ENCODE assay signal across 14 cellular contexts in the genomic region with DNA sequence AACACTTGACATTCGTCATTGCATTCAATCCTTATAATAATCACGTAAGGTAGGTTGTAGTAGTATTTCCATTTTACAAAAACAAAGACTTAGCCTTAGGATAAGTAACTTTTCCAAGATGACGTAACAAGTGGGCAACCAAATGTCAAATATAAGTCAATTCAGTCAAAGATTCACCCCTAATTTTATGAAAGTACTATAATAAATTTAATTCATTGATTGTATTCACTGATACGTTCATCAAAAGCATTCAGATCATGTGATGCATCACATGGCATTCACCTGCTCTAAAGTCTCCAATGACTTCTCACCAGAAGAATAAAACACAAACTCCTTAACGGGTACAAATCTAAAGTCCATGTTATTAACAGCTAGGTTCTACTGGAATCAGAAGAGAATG. TPM values are rescaled to one million over a fixed set of nuclear protein-coding genes. Genes with fewer than 3 reads are reported as not detected.
DNase-seq lines count a peak whose midpoint lies in the region; ATAC-seq, FAIRE-seq and TF ChIP-seq lines count a peak whose summit lies in the region.
"Had no signal": no experiment of that assay in that cellular context is flagged by ENCODE, and none has a peak within 500 bp of the region (broad histone marks: within the 10 kb centered on the region; RNA-seq: fewer than 3 reads in every experiment).

No MANE protein-coding gene starts in this region.

- H3K27ac Mint-ChIP-seq in T-helper 17 cell: peak overlapping the region; percentile 99

- H3K27me3 Mint-ChIP-seq in T-helper 17 cell: no peaks in the 10 kb centered on the region

- no peaks in the 10 kb centered on the region for H4K20me1 ChIP-seq in keratinocyte (ENCODE audit: control insufficient read depth, extremely low read depth, insufficient read depth, low read length)

- dilution Hi-C loops in keratinocyte (cut with MboI; ENCODE audit: extremely low pct_ligation_motif_present, low sequenced_read_pairs): no loop called here

- no peak for TF ChIP-seq POLR2A in adrenal gland (IDR thresholded peaks at IDR 0.05)

- peak overlapping the region; percentile 96 for H3K4me2 ChIP-seq in keratinocyte (ENCODE audit: control insufficient read depth, extremely low read depth, insufficient read depth, low read depth, low read length)

- peak; percentile 26 for DNase-seq in DMS79 treated with DMSO at 0.1 percent for 48 hours (lab: John Stamatoyannopoulos, UW)
- DNase-seq in DMS79 (lab: John Stamatoyannopoulos, UW): no peak
- no peak for DNase-seq in HFF-Myc (ENCODE audit: extremely low read depth, low read depth)
- no peak for DNase-seq in T-helper 17 cell
- no peak for DNase-seq in keratinocyte (ENCODE audit: low read depth, low spot score)
- no peak for DNase-seq in adrenal gland
- no peak for DNase-seq in H7
- DNase-seq: activated CD4-positive, alpha-beta T cell treated with anti-CD3 and anti-CD28 coated beads, Interleukin-2, amount 50 U/mL, for 4 hours; brain microvascular endothelial cell; gastrocnemius medialis; MV-4-11 had no signal

- peaks cover 63% of the 10 kb centered on the region for H3K79me2 ChIP-seq in keratinocyte (ENCODE audit: control insufficient read depth, insufficient read depth, low read length)

- peak overlapping the region; percentile 25 for H3K4me3 Mint-ChIP-seq in T-helper 17 cell

- WGBS in adrenal gland, 4 donors: 86 to 93% (median 86%) methylated on average over 5 of the region's 5 CpGs

- no peak overlapping the region for H3K9ac ChIP-seq in keratinocyte (ENCODE audit: control insufficient read depth, extremely low read depth, insufficient read depth, low read length)

- H3K9me3 ChIP-seq in T-helper 17 cell (ENCODE audit: control insufficient read depth, low read length, poor library complexity, severe bottlenecking): no peaks in the 10 kb centered on the region
- no peaks in the 10 kb centered on the region for H3K9me3 ChIP-seq in keratinocyte (ENCODE audit: control insufficient read depth, low read depth, low read length)
- H3K9me3 ChIP-seq in adrenal gland (replicated peaks in 1 of 3): no peaks in the 10 kb centered on the region
- H3K9me3 ChIP-seq: gastrocnemius medialis had no signal

- H3K36me3 ChIP-seq in keratinocyte (ENCODE audit: control insufficient read depth in 2 of 2, extremely low read depth in 1 of 2, insufficient read depth in 2 of 2, low read length in 2 of 2): no peaks in the 10 kb centered on the region
- H3K36me3 ChIP-seq in adrenal gland (replicated peaks in 1 of 2): no peaks in the 10 kb centered on the region
- H3K36me3 ChIP-seq in H7 (replicated peaks; ENCODE audit: control insufficient read depth, insufficient read depth, low read length): no peaks in the 10 kb centered on the region
- H3K36me3 ChIP-seq: brain microvascular endothelial cell, gastrocnemius medialis had no signal

- no peak for FAIRE-seq in keratinocyte (lab: Jason Lieb, UNC)

- peaks cover 7% of the 10 kb centered on the region for H3K36me3 Mint-ChIP-seq in T-helper 17 cell (ENCODE audit: low read depth)

- intact Hi-C loops in adrenal gland (cut with DNase I): no loop called here

- H3K4me1 ChIP-seq in keratinocyte (ENCODE audit: control insufficient read depth, extremely low read depth, insufficient read depth, low read length): peaks cover 24% of the 10 kb centered on the region
- H3K4me1 ChIP-seq in adrenal gland (replicated peaks in 1 of 2): peaks cover 2 to 18% of the 10 kb centered on the region in 2 donors

- no peak overlapping the region for H3K27ac ChIP-seq in keratinocyte (ENCODE audit: control insufficient read depth, insufficient read depth, low read length)
- no peak overlapping the region for H3K27ac ChIP-seq in adrenal gland
- H3K27ac ChIP-seq: 22Rv1, brain microvascular endothelial cell, gastrocnemius medialis had no signal

- peaks cover 32% of the 10 kb centered on the region for H3K4me1 Mint-ChIP-seq in T-helper 17 cell

- H3K27me3 ChIP-seq in keratinocyte (ENCODE audit: control insufficient read depth, extremely low read depth, insufficient read depth, low read length) (no peaks in the 10 kb centered on the region), adrenal gland (no peaks in the 10 kb centered on the region), H7 (ENCODE audit: control insufficient read depth, insufficient read depth, low read length) (no peaks in the 10 kb centered on the region)
- H3K27me3 ChIP-seq: brain microvascular endothelial cell, gastrocnemius medialis had no signal

- no peak overlapping the region for H2AFZ ChIP-seq in keratinocyte (ENCODE audit: control insufficient read depth, low read length)

- H3K4me3 ChIP-seq in HFF-Myc (replicated peaks; ENCODE audit: low read depth, low read length) (peak overlapping the region; percentile 85), keratinocyte (ENCODE audit: control insufficient read depth in 2 of 3, extremely low read depth in 1 of 3, insufficient read depth in 2 of 3, low read depth in 1 of 3, low read length in 3 of 3) (peak overlapping the region in 2 of 3 experiments; percentile 7 to 26), adrenal gland (no peak overlapping the region), H7 (ENCODE audit: insufficient read depth, low read depth, low read length) (no peak overlapping the region)
- H3K4me3 ChIP-seq: gastrocnemius medialis, lung had no signal

- no peak for TF ChIP-seq CTCF in HFF-Myc (IDR thresholded peaks at IDR 0.05; ENCODE audit: low read depth, low read length, missing control alignments)
- no peak for TF ChIP-seq CTCF in keratinocyte (optimal IDR thresholded peaks at IDR 0.05 in 1 of 3, IDR thresholded peaks at IDR 0.05 in 1 of 3, conservative IDR thresholded peaks at IDR 0.05 in 1 of 3; ENCODE audit: extremely low read depth in 1 of 3, insufficient read depth in 2 of 3, low read length in 3 of 3)
- TF ChIP-seq CTCF in adrenal gland (IDR thresholded peaks at IDR 0.05): no peak

- ATAC-seq in T-helper 17 cell: no peak
- ATAC-seq in GM18498 (IDR thresholded peaks at IDR 0.05; ENCODE audit: unreplicated experiment): no peak
- ATAC-seq: gastrocnemius medialis had no signal

- no peaks in the 10 kb centered on the region for H3K9me1 ChIP-seq in keratinocyte (ENCODE audit: control insufficient read depth, extremely low read depth, insufficient read depth, low read length)

RNA-seq across cellular contexts. Expression of a gene that starts 2.1 kb away (rescaled TPM):
- total RNA-seq in T-helper 17 cell (1 to 10 TPM; 5.3 to 8.9 TPM), adrenal gland (1 to 10 TPM in 1 of 8 donors, under 1 TPM in 6, not detected in 1; 0.13 to 1.0 (median 0.61) TPM)
- polyA plus RNA-seq in keratinocyte (1.1 to 6.1 TPM (median 3.8 TPM) in 3 replicates), adrenal gland (under 1 TPM in 2 of 3 donors, not detected in 1; 0.13 to 0.53 TPM)
- polyA plus RNA-seq in keratinocyte (2011; ENCODE audit: low read depth): 0.10 TPM
- polyA plus RNA-seq in keratinocyte (2011; cell fraction: cytosol; rRNA removed): 1.0 and 2.2 TPM in 2 replicates
- polyA plus RNA-seq in keratinocyte (2011; cell fraction: nucleus; rRNA removed): 2.0 and 2.4 TPM in 2 replicates
- polyA plus RNA-seq in keratinocyte (2012; ENCODE audit: low replicate concordance): 0.16 and 3.0 TPM in 2 replicates
- polyA minus RNA-seq in keratinocyte: 1.1 to 8.9 TPM (median 1.9 TPM) in 3 replicates
- 0.96 TPM for polyA minus RNA-seq in keratinocyte (2011; cell fraction: cytosol; rRNA and poly(A)+ RNA removed)
- polyA minus RNA-seq in keratinocyte (2011; cell fraction: nucleus; rRNA and poly(A)+ RNA removed): 2.1 and 3.3 TPM in 2 replicates
- total RNA-seq in H7 (2014; rRNA removed; shearing (Covaris generic)): 21.4 and 32.7 TPM in 2 replicates

RNA-seq across cellular contexts. Expression of a gene that starts 2.3 kb away (rescaled TPM):
- total RNA-seq in T-helper 17 cell: 1 to 10 TPM; 9.4 to 9.5 TPM
- polyA plus RNA-seq in keratinocyte: 6.4 to 10.0 TPM (median 8.3 TPM) in 3 replicates
- polyA plus RNA-seq in keratinocyte (2011; ENCODE audit: low read depth): 3.0 TPM
- polyA plus RNA-seq in keratinocyte (2011; cell fraction: cytosol; rRNA removed): 5.0 and 9.4 TPM in 2 replicates
- polyA plus RNA-seq in keratinocyte (2011; cell fraction: nucleus; rRNA removed): 11.2 and 11.4 TPM in 2 replicates
- 4.9 and 5.8 TPM in 2 replicates for polyA plus RNA-seq in keratinocyte (2012; ENCODE audit: low replicate concordance)
- 5.5 to 20.4 TPM (median 19.6 TPM) in 3 replicates for polyA minus RNA-seq in keratinocyte
- 9.0 TPM for polyA minus RNA-seq in keratinocyte (2011; cell fraction: cytosol; rRNA and poly(A)+ RNA removed)
- 16.1 and 25.8 TPM in 2 replicates for polyA minus RNA-seq in keratinocyte (2011; cell fraction: nucleus; rRNA and poly(A)+ RNA removed)
- 10 to 100 TPM in 7 of 8 donors, 1 to 10 TPM in 1; 9.9 to 45.5 (median 19.0) TPM for total RNA-seq in adrenal gland
- polyA plus RNA-seq in adrenal gland: 10 to 100 TPM in 1 of 3 donors, 1 to 10 TPM in 2; 7.4 to 12.9 (median 7.8) TPM
- 20.1 and 34.2 TPM in 2 replicates for total RNA-seq in H7 (2014; rRNA removed; shearing (Covaris generic))

Comparison
In these comparisons a context has a peak if more than half of its experiments do, and no peak if none do; other contexts are left out.
1. H3K4me3 ChIP-seq: peak in HFF-Myc (single experiment) and keratinocyte (2 of 3); none in adrenal gland (0 of 4) and H7 (single experiment).